In genomic region chr7:20474244-20474643, GRCh38 we compare ENCODE assay signal across 13 cellular contexts.
"Had no signal": no experiment of that assay in that cellular context is flagged by ENCODE, and none has a peak within 500 bp of the region (broad histone marks: within the 10 kb centered on the region; RNA-seq: fewer than 3 reads in every experiment).

No MANE protein-coding gene starts in this region.

- H3K79me2 ChIP-seq: hepatocyte had no signal

- ATAC-seq: activated CD4-positive, alpha-beta T cell treated with anti-CD3 and anti-CD28 coated beads for 36 hours; foreskin keratinocyte; stimulated activated memory B cell treated with anti-CD40 and anti-IgM and Interleukin-4, amounts not matched to agents 10 μg/mL and 1 μg/mL and 100 μg/mL, for 72 hours had no signal

- H3K9me3 ChIP-seq: spleen, testis had no signal

- H3K36me3 ChIP-seq: spleen had no signal

- H3K4me1 ChIP-seq: foreskin keratinocyte, spleen had no signal

- H2AFZ ChIP-seq: hepatocyte had no signal

- DNase-seq: activated CD4-positive, alpha-beta T cell treated with anti-CD3 and anti-CD28 coated beads for 36 hours; activated CD4-positive, alpha-beta T cell treated with anti-CD3 and anti-CD28 coated beads, Interleukin-2, amount 50 U/mL, for 48 hours; activated gamma-delta T cell; dermis blood vessel endothelial cell; effector memory CD4-positive, alpha-beta T cell; foreskin keratinocyte; retina; spleen; stimulated activated CD4-positive, alpha-beta T cell treated with anti-CD3 and anti-CD28 coated beads, Interleukin-4, amount 100 ng/mL, for 4 hours; testis had no signal

- H3K4me3 ChIP-seq: hepatocyte, lung, spleen, testis had no signal

- H3K4me2 ChIP-seq: hepatocyte had no signal

- H3K27me3 ChIP-seq: foreskin keratinocyte, hepatocyte, testis had no signal

- H3K27ac ChIP-seq: foreskin keratinocyte, hepatocyte, spleen, testis had no signal
